In genomic region chr17:7426896-7427488, GRCh38 we compare ENCODE assay signal across 1 cellular context.
TF ChIP-seq lines count a peak whose summit lies in the region.

No MANE protein-coding gene starts in this region.

TF ChIP-seq in HepG2, 621 proteins besides CTCF, POLR2A, EP300 and RAD21:
- TF ChIP-seq HIC2 (CRISPR knock-in tag; IDR thresholded peaks at IDR 0.05; ENCODE audit: low read depth), result peak; percentile 34; the same call in 1 of the 2 replicates
- no peak for TF ChIP-seq TEAD2 (CRISPR knock-in tag; IDR thresholded peaks at IDR 0.05)
